ENCODE assay signal across 7 cellular contexts in the genomic region with DNA sequence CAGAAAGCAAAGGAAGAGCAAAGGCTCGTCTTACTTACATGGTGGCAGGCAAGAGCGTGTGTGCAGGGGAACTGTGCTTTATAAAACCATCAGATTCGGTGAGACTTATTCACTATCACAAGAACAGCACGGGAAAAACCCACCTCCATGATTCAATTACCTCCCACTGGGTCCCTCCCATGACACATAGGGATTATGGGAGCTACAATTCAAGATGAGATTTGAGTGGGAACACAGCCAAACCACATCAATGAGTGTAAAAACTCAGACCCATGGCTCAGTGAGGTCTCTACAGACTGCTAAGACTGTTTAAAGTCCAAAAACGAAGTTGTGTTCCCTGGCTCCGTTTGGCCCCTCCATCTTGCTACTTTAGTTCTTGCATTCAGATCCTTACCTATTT.
DNase-seq lines count a peak whose midpoint lies in the region; TF ChIP-seq lines count a peak whose summit lies in the region.
"Not testable (repeated sequence)": the region's sequence is repeated elsewhere in the genome, so short reads cannot be mapped to it uniquely, and the experiment has no call there.

No MANE protein-coding gene starts in this region.

- H3K4me3 ChIP-seq in A673 (ENCODE audit: low read depth, low read length, poor library complexity, severe bottlenecking); astrocyte of the cerebellum (ENCODE audit: low read depth, low read length); choroid plexus epithelial cell (ENCODE audit: low read depth, low read length): not testable (repeated sequence)

- H3K27ac ChIP-seq in A673 (ENCODE audit: low read depth, low read length, poor library complexity, severe bottlenecking) = not testable (repeated sequence)

- not testable (repeated sequence) for TF ChIP-seq CTCF in A673 (conservative IDR thresholded peaks at IDR 0.05; ENCODE audit: low read depth, low read length); astrocyte of the cerebellum (IDR thresholded peaks at IDR 0.05; ENCODE audit: low read depth, low read length, missing control alignments); choroid plexus epithelial cell (conservative IDR thresholded peaks at IDR 0.05; ENCODE audit: low read depth, low read length)

- BruUV-seq in A673 (replicated peaks; lab: Mats Ljungman, UMichigan) = not testable (repeated sequence)

- peaks cover 30% of the 10 kb centered on the region for H3K27me3 ChIP-seq in A673 (replicated peaks; ENCODE audit: insufficient read depth, low read depth, low read length, poor library complexity)

- DNase-seq in A673 (ENCODE audit: low spot score) (peak; percentile 3), H4 (ENCODE audit: low spot score) (peak; percentile 2), LHCN-M2 (ENCODE audit: low read depth) (peak; percentile 1), RKO (ENCODE audit: low spot score) (peak; percentile 46), astrocyte of the cerebellum (ENCODE audit: low read depth) (peak; percentile 11), choroid plexus epithelial cell (ENCODE audit: low read depth) (peak; percentile 15), myocyte (ENCODE audit: low read depth) (peak; percentile 1)

- H3K36me3 ChIP-seq in A673 (ENCODE audit: insufficient read depth, low read length, poor library complexity, severe bottlenecking) = not testable (repeated sequence)

- H3K4me1 ChIP-seq in A673 (ENCODE audit: insufficient read depth, low read length, poor library complexity, severe bottlenecking) = not testable (repeated sequence)

- intact Hi-C loops in A673 (cut with micrococcal nuclease; ENCODE audit: unreplicated experiment) = not testable (repeated sequence)

- POLR2A ChIA-PET in A673 (lab: Charles Lee; ENCODE audit: low non-redundant PET) = not testable (repeated sequence)

- CTCF ChIA-PET in A673 (lab: Charles Lee) = not testable (repeated sequence)

- not testable (repeated sequence) for H3K9me3 ChIP-seq in A673 (ENCODE audit: low read depth, low read length, poor library complexity, severe bottlenecking)

- in situ Hi-C loops in astrocyte of the cerebellum (cut with HindIII; ENCODE audit: low sequenced_read_pairs) = not testable (repeated sequence)
